Comparison of ENCODE assay signal across 9 cellular contexts in the genomic region with DNA sequence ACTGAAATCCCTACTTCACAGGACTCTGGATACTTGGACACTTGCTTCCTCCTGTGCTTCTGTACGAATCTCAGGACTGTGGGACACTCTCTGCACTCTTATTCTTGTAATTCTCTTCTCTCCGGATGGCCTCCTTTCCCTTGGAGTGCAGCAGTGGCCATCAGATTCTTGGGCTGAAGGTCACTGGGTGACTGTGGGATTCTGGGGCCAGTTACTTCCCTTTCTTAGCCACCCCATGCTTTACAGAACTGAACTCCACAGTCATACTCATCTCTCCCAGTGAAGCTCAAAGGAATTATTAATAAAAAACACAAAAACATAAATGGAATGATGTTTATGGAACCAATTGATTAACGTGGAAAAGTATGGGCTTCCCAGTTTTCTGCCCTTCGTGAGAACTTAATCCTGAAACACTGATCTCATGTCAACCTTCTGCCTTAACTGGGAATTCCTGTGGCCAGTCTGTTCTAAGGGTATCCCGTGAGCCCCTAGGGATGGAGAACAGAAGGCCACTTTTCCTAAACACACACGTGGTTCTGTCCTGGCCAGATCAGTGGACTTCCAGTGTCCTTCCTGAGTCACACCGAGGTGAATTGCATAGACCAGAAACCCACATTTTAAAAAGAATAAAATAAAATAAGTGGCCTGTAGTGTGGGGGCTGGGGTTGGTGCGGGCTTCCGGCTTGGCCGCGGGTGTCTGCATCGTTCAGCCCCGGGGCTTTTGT. TPM values are rescaled to one million over a fixed set of nuclear protein-coding genes. Genes with fewer than 3 reads are reported as not detected.
A peak's percentile ranks its signal among the peaks of the same experiment; 100 is the strongest.
DNase-seq lines count a peak whose midpoint lies in the region; ATAC-seq and TF ChIP-seq lines count a peak whose summit lies in the region.
"Had no signal": no experiment of that assay in that cellular context is flagged by ENCODE, and none has a peak within 500 bp of the region (broad histone marks: within the 10 kb centered on the region; RNA-seq: fewer than 3 reads in every experiment).

No MANE protein-coding gene starts in this region.

- DNase-seq in activated naive CD4-positive, alpha-beta T cell treated with anti-CD3 and anti-CD28 coated beads for 36 hours, result no peak
- DNase-seq in activated naive CD4-positive, alpha-beta T cell treated with anti-CD3 and anti-CD28 coated beads, Interleukin-2, amount 50 U/mL, for 72 hours (ENCODE audit: low spot score in 2 of 2), result no peak
- DNase-seq in chondrocyte (ENCODE audit: low spot score), result no peak
- DNase-seq in transverse colon, result no peak
- DNase-seq in NCI-H1105 (lab: John Stamatoyannopoulos, UW), result no peak
- DNase-seq in SW480 (ENCODE audit: low spot score), result no peak
- DNase-seq in superior temporal gyrus (ENCODE audit: extremely low spot score), result no peak

- peak overlapping the region; percentile 64 to 67 for H3K4me3 ChIP-seq in muscle layer of colon (ENCODE audit: low read depth in 1 of 2, low read length in 2 of 2)
- peak overlapping the region in 3 of 4 donors; percentile 31 to 63 (median 39) for H3K4me3 ChIP-seq in transverse colon

- H3K9me3 ChIP-seq in muscle layer of colon (ENCODE audit: low read length) (no peaks in the 10 kb centered on the region), transverse colon (no peaks in the 10 kb centered on the region)

- TF ChIP-seq POLR2A in transverse colon (IDR thresholded peaks at IDR 0.05), result no peak

- in situ Hi-C loops in transverse colon (cut with MboI; ENCODE audit: low pct_ligation_motif_present in 1 of 4, low pct_unique_long_range_greater_than_20kb in 1 of 4, low sequenced_read_pairs in 3 of 4), result loop anchor here in 2 of 4 donors (25.0 kb wide), 2 partner anchors 597 to 622 kb away; no protein-coding TSS in a partner anchor

- H3K4me1 Mint-ChIP-seq in activated naive CD4-positive, alpha-beta T cell treated with anti-CD3 and anti-CD28 coated beads for 36 hours (ENCODE audit: low read depth), result peaks cover 29% of the 10 kb centered on the region
- peaks cover 5% of the 10 kb centered on the region for H3K4me1 Mint-ChIP-seq in chondrocyte (ENCODE audit: low read depth)

- CTCF ChIA-PET in activated naive CD4-positive, alpha-beta T cell treated with anti-CD3 and anti-CD28 coated beads for 36 hours (lab: Charles Lee), result interaction anchor here (0.8 to 5.7 kb wide), 4 partner anchors 11 to 149 kb away, joined by 3 to 30 read pairs (median 6); no protein-coding TSS in a partner anchor

- H3K36me3 Mint-ChIP-seq in activated naive CD4-positive, alpha-beta T cell treated with anti-CD3 and anti-CD28 coated beads for 36 hours (ENCODE audit: low read depth), result no peaks in the 10 kb centered on the region
- no peaks in the 10 kb centered on the region for H3K36me3 Mint-ChIP-seq in activated naive CD4-positive, alpha-beta T cell treated with anti-CD3 and anti-CD28 coated beads, Interleukin-2, amount 50 U/mL, for 72 hours
- H3K36me3 Mint-ChIP-seq in chondrocyte (ENCODE audit: low read depth), result no peaks in the 10 kb centered on the region

- no peak overlapping the region for H3K9ac ChIP-seq in muscle layer of colon (ENCODE audit: low read length)

- H3K27me3 ChIP-seq in muscle layer of colon (ENCODE audit: control insufficient read depth in 1 of 2, insufficient read depth in 2 of 2, low read length in 2 of 2) (peaks cover 89% of the 10 kb centered on the region in 2 donors), transverse colon (peaks cover 97% of the 10 kb centered on the region)

- TF ChIP-seq CTCF in chondrocyte (IDR thresholded peaks at IDR 0.05) (no peak), transverse colon (IDR thresholded peaks at IDR 0.05) (no peak)

- intact Hi-C loops in activated naive CD4-positive, alpha-beta T cell treated with anti-CD3 and anti-CD28 coated beads for 36 hours (cut with micrococcal nuclease), result loop anchor here (1.0 kb wide), 1 partner anchor 12 kb away; no protein-coding TSS in a partner anchor
- intact Hi-C loops in transverse colon (cut with DNase I; ENCODE audit: low total_unique reads), result no loop called here

- peaks cover 22% of the 10 kb centered on the region for H3K4me1 ChIP-seq in muscle layer of colon (ENCODE audit: insufficient read depth, low read length)
- peaks cover 0 to 34% (median 16%) of the 10 kb centered on the region in 4 donors for H3K4me1 ChIP-seq in transverse colon

- WGBS in transverse colon (ENCODE audit: low coverage in 1 of 2), 2 donors, result 11 to 30% methylated on average over 3 to 13 of the region's 13 CpGs

- no peak overlapping the region for H3K27ac Mint-ChIP-seq in activated naive CD4-positive, alpha-beta T cell treated with anti-CD3 and anti-CD28 coated beads for 36 hours
- no peak overlapping the region for H3K27ac Mint-ChIP-seq in activated naive CD4-positive, alpha-beta T cell treated with anti-CD3 and anti-CD28 coated beads, Interleukin-2, amount 50 U/mL, for 72 hours
- no peak overlapping the region for H3K27ac Mint-ChIP-seq in chondrocyte (ENCODE audit: unreplicated experiment)

- H3K27me3 Mint-ChIP-seq in activated naive CD4-positive, alpha-beta T cell treated with anti-CD3 and anti-CD28 coated beads for 36 hours (ENCODE audit: low read depth), result peaks cover 80% of the 10 kb centered on the region
- peaks cover 73% of the 10 kb centered on the region for H3K27me3 Mint-ChIP-seq in chondrocyte (ENCODE audit: low read depth)

- no peak for ATAC-seq in activated naive CD4-positive, alpha-beta T cell treated with anti-CD3 and anti-CD28 coated beads, Interleukin-2, amount 50 U/mL, for 72 hours
- ATAC-seq: HCT116 had no signal

- no peak for TF ChIP-seq EP300 in transverse colon (IDR thresholded peaks at IDR 0.05; ENCODE audit: low read depth)

- H3K36me3 ChIP-seq in muscle layer of colon (ENCODE audit: insufficient read depth, low read length) (no peaks in the 10 kb centered on the region), transverse colon (no peaks in the 10 kb centered on the region)

- H3K27ac ChIP-seq in muscle layer of colon (ENCODE audit: low read depth, low read length), result no peak overlapping the region
- H3K27ac ChIP-seq in transverse colon, result no peak overlapping the region

- H3K4me3 Mint-ChIP-seq in activated naive CD4-positive, alpha-beta T cell treated with anti-CD3 and anti-CD28 coated beads for 36 hours, result peak overlapping the region; percentile 27
- H3K4me3 Mint-ChIP-seq in chondrocyte (ENCODE audit: unreplicated experiment), result peak overlapping the region; percentile 81

- H3K9me3 Mint-ChIP-seq in activated naive CD4-positive, alpha-beta T cell treated with anti-CD3 and anti-CD28 coated beads for 36 hours, result no peaks in the 10 kb centered on the region
- no peaks in the 10 kb centered on the region for H3K9me3 Mint-ChIP-seq in activated naive CD4-positive, alpha-beta T cell treated with anti-CD3 and anti-CD28 coated beads, Interleukin-2, amount 50 U/mL, for 72 hours
- peaks cover 4% of the 10 kb centered on the region for H3K9me3 Mint-ChIP-seq in chondrocyte (ENCODE audit: low read depth)

RNA-seq across cellular contexts. Expression of a gene that starts 23.6 kb away (rescaled TPM):
- total RNA-seq in activated naive CD4-positive, alpha-beta T cell treated with anti-CD3 and anti-CD28 coated beads for 36 hours, result 100 to 1,000 TPM; 598 to 608 TPM
- 100 to 1,000 TPM; 493 to 574 TPM for total RNA-seq in activated naive CD4-positive, alpha-beta T cell treated with anti-CD3 and anti-CD28 coated beads, Interleukin-2, amount 50 U/mL, for 72 hours
- total RNA-seq in chondrocyte, result 89.9 to 93.8 TPM (median 93.2 TPM) in 3 replicates
- total RNA-seq in transverse colon, result 100 to 1,000 TPM; 248 to 610 (median 493) TPM
